In genomic region chr10:123838596-123839310, GRCh38 we compare ENCODE assay signal across 36 cellular contexts. TPM values are rescaled to one million over a fixed set of nuclear protein-coding genes. Genes with fewer than 3 reads are reported as not detected.
"Had no signal": no experiment of that assay in that cellular context is flagged by ENCODE, and none has a peak within 500 bp of the region (broad histone marks: within the 10 kb centered on the region; RNA-seq: fewer than 3 reads in every experiment).

No MANE protein-coding gene starts in this region.

- H3K79me2 ChIP-seq: hepatocyte had no signal

- DNase-seq: activated B cell treated with CpG ODN at 0.5 μM for 24 hours; activated CD4-positive, alpha-beta T cell treated with anti-CD3 and anti-CD28 coated beads for 48 hours; activated CD4-positive, alpha-beta T cell treated with anti-CD3 and anti-CD28 coated beads, Interleukin-2, amount 50 U/mL, for 1 hour; activated CD4-positive, alpha-beta T cell treated with anti-CD3 and anti-CD28 coated beads, Interleukin-2, amount 50 U/mL, for 48 hours; activated CD8-positive, alpha-beta memory T cell treated with anti-CD3 and anti-CD28 coated beads, Interleukin-2, amount 10 ng/mL, durations not matched to agents 7 days and 5 days; activated CD8-positive, alpha-beta memory T cell treated with anti-CD3 and anti-CD28 coated beads, Interleukin-2, amount 50 U/mL, for 4 hours; activated CD8-positive, alpha-beta T cell treated with anti-CD3 and anti-CD28 coated beads, Interleukin-2, amount 10 ng/mL, durations not matched to agents 7 days and 5 days; activated effector memory CD4-positive, alpha-beta T cell treated with anti-CD3 and anti-CD28 coated beads, Interleukin-2, amount 50 U/mL, for 16 hours; activated naive CD4-positive, alpha-beta T cell treated with anti-CD3 and anti-CD28 coated beads for 36 hours; activated naive CD8-positive, alpha-beta T cell treated with anti-CD3 and anti-CD28 coated beads for 36 hours; activated naive CD8-positive, alpha-beta T cell treated with anti-CD3 and anti-CD28 coated beads, Interleukin-2, amount 50 U/mL, for 24 hours; activated T-cell treated with anti-CD3 and anti-CD28 coated beads, Interleukin-2, amount 50 U/mL, for 1 hour; activated T-cell treated with anti-CD3 and anti-CD28 coated beads, Interleukin-2, amount 50 U/mL, for 48 hours; adrenal gland; amygdala; aorta; body of pancreas; caudate nucleus; effector CD8-positive, alpha-beta T cell; endodermal cell; esophagus squamous epithelium; foreskin melanocyte; heart right ventricle; T-helper 17 cell; T1000; WERI-Rb-1 had no signal

- H3K27me3 ChIP-seq: adrenal gland, body of pancreas, gastroesophageal sphincter, hepatocyte had no signal

- H2AFZ ChIP-seq: hepatocyte had no signal

- H3K4me3 ChIP-seq: adrenal gland, body of pancreas, esophagus squamous epithelium, gastroesophageal sphincter, heart right ventricle, hepatocyte had no signal

- H3K4me2 ChIP-seq: hepatocyte had no signal

- H3K4me1 Mint-ChIP-seq: activated B cell treated with CpG ODN at 0.5 μM for 24 hours; activated CD8-positive, alpha-beta memory T cell treated with anti-CD3 and anti-CD28 coated beads, Interleukin-2, amount 10 ng/mL, durations not matched to agents 7 days and 5 days; activated naive CD4-positive, alpha-beta T cell treated with anti-CD3 and anti-CD28 coated beads, Interleukin-2, amount 50 U/mL, for 24 hours; activated naive CD8-positive, alpha-beta T cell treated with anti-CD3 and anti-CD28 coated beads for 36 hours; activated naive CD8-positive, alpha-beta T cell treated with anti-CD3 and anti-CD28 coated beads, Interleukin-2, amount 50 U/mL, for 24 hours; endodermal cell; T-helper 17 cell had no signal

- H3K27ac ChIP-seq: adrenal gland, body of pancreas, esophagus squamous epithelium, heart right ventricle, hepatocyte, WERI-Rb-1 had no signal

- H3K4me3 Mint-ChIP-seq: activated B cell treated with CpG ODN at 0.5 μM for 24 hours; activated CD8-positive, alpha-beta memory T cell treated with anti-CD3 and anti-CD28 coated beads, Interleukin-2, amount 10 ng/mL, durations not matched to agents 7 days and 5 days; activated CD8-positive, alpha-beta T cell treated with anti-CD3 and anti-CD28 coated beads, Interleukin-2, amount 10 ng/mL, durations not matched to agents 7 days and 5 days; activated naive CD4-positive, alpha-beta T cell treated with anti-CD3 and anti-CD28 coated beads for 36 hours; activated naive CD4-positive, alpha-beta T cell treated with anti-CD3 and anti-CD28 coated beads, Interleukin-2, amount 50 U/mL, for 24 hours; activated naive CD8-positive, alpha-beta T cell treated with anti-CD3 and anti-CD28 coated beads for 36 hours; activated naive CD8-positive, alpha-beta T cell treated with anti-CD3 and anti-CD28 coated beads, Interleukin-2, amount 50 U/mL, for 24 hours; activated T-helper 1 cell treated with anti-CD3 and anti-CD28 coated beads, Interleukin-12 subunit alpha, Interleukin-12 subunit beta, Interleukin-2, Interleukin-4 antibody, amounts not matched to agents 30 ng/mL and 10 ng/mL and 1 ng/mL, durations not matched to agents 14 hours and 24 hours and 36 hours; endodermal cell; T-helper 17 cell; T-helper 2 cell treated with Interferon-gamma antibody and Interleukin-4, amounts not matched to agents 5 μg/mL and 100 μg/mL, for 36 hours had no signal

- ATAC-seq: activated CD4-positive, CD25-positive, alpha-beta regulatory T cell treated with anti-CD3 and anti-CD28 coated beads, Interleukin-2, amount 50 U/mL, for 24 hours; activated CD8-positive, alpha-beta memory T cell treated with anti-CD3 and anti-CD28 coated beads, Interleukin-2, amount 10 ng/mL, durations not matched to agents 7 days and 5 days; activated CD8-positive, alpha-beta T cell treated with anti-CD3 and anti-CD28 coated beads, Interleukin-2, amount 10 ng/mL, durations not matched to agents 7 days and 5 days; activated naive CD8-positive, alpha-beta T cell treated with anti-CD3 and anti-CD28 coated beads, Interleukin-2, amount 50 U/mL, for 24 hours; body of pancreas; gastroesophageal sphincter; heart right ventricle; T-helper 17 cell had no signal

- H3K36me3 ChIP-seq: adrenal gland, esophagus squamous epithelium, heart right ventricle, WERI-Rb-1 had no signal

- H3K27me3 Mint-ChIP-seq: activated CD8-positive, alpha-beta memory T cell treated with anti-CD3 and anti-CD28 coated beads, Interleukin-2, amount 10 ng/mL, durations not matched to agents 7 days and 5 days had no signal

- H3K9me3 Mint-ChIP-seq: activated B cell treated with CpG ODN at 0.5 μM for 24 hours; activated naive CD4-positive, alpha-beta T cell treated with anti-CD3 and anti-CD28 coated beads, Interleukin-2, amount 50 U/mL, for 24 hours; activated T-helper 1 cell treated with anti-CD3 and anti-CD28 coated beads, Interleukin-12 subunit alpha, Interleukin-12 subunit beta, Interleukin-2, Interleukin-4 antibody, amounts not matched to agents 30 ng/mL and 10 ng/mL and 1 ng/mL, durations not matched to agents 14 hours and 24 hours and 36 hours; activated T-helper 2 cell treated with anti-CD3 and anti-CD28 coated beads, Interferon-gamma antibody, Interleukin-2, Interleukin-4, amounts not matched to agents 10 μg/mL and 5 μg/mL and 100 μg/mL, durations not matched to agents 14 hours and 24 hours and 36 hours; endodermal cell; T-helper 2 cell treated with Interferon-gamma antibody and Interleukin-4, amounts not matched to agents 5 μg/mL and 100 μg/mL, for 36 hours had no signal

- H3K36me3 Mint-ChIP-seq: activated CD8-positive, alpha-beta memory T cell treated with anti-CD3 and anti-CD28 coated beads, Interleukin-2, amount 10 ng/mL, durations not matched to agents 7 days and 5 days; activated naive CD4-positive, alpha-beta T cell treated with anti-CD3 and anti-CD28 coated beads, Interleukin-2, amount 50 U/mL, for 24 hours; activated naive CD8-positive, alpha-beta T cell treated with anti-CD3 and anti-CD28 coated beads for 36 hours had no signal

- H3K9me3 ChIP-seq: adrenal gland, body of pancreas, esophagus squamous epithelium, gastroesophageal sphincter, heart right ventricle had no signal

- H3K4me1 ChIP-seq: adrenal gland, body of pancreas, esophagus squamous epithelium, heart right ventricle had no signal

- H3K27ac Mint-ChIP-seq: activated B cell treated with CpG ODN at 0.5 μM for 24 hours; activated CD8-positive, alpha-beta memory T cell treated with anti-CD3 and anti-CD28 coated beads, Interleukin-2, amount 10 ng/mL, durations not matched to agents 7 days and 5 days; activated CD8-positive, alpha-beta T cell treated with anti-CD3 and anti-CD28 coated beads, Interleukin-2, amount 10 ng/mL, durations not matched to agents 7 days and 5 days; activated naive CD4-positive, alpha-beta T cell treated with anti-CD3 and anti-CD28 coated beads for 36 hours; activated naive CD4-positive, alpha-beta T cell treated with anti-CD3 and anti-CD28 coated beads, Interleukin-2, amount 50 U/mL, for 24 hours; activated naive CD8-positive, alpha-beta T cell treated with anti-CD3 and anti-CD28 coated beads for 36 hours; activated naive CD8-positive, alpha-beta T cell treated with anti-CD3 and anti-CD28 coated beads, Interleukin-2, amount 50 U/mL, for 24 hours; activated T-helper 1 cell treated with anti-CD3 and anti-CD28 coated beads, Interleukin-12 subunit alpha, Interleukin-12 subunit beta, Interleukin-2, Interleukin-4 antibody, amounts not matched to agents 30 ng/mL and 10 ng/mL and 1 ng/mL, durations not matched to agents 14 hours and 24 hours and 36 hours; activated T-helper 2 cell treated with anti-CD3 and anti-CD28 coated beads, Interferon-gamma antibody, Interleukin-2, Interleukin-4, amounts not matched to agents 10 μg/mL and 5 μg/mL and 100 μg/mL, durations not matched to agents 14 hours and 24 hours and 36 hours; endodermal cell; T-helper 17 cell; T-helper 2 cell treated with Interferon-gamma antibody and Interleukin-4, amounts not matched to agents 5 μg/mL and 100 μg/mL, for 36 hours had no signal

RNA-seq across cellular contexts. Expression of gene CPXM2, which starts 52.9 kb away (rescaled TPM):
- total RNA-seq: activated B cell treated with CpG ODN at 0.5 μM for 24 hours; activated CD8-positive, alpha-beta memory T cell treated with anti-CD3 and anti-CD28 coated beads for 36 hours; activated CD8-positive, alpha-beta memory T cell treated with anti-CD3 and anti-CD28 coated beads, Interleukin-2, amount 10 ng/mL, durations not matched to agents 7 days and 5 days; activated CD8-positive, alpha-beta T cell treated with anti-CD3 and anti-CD28 coated beads, Interleukin-2, amount 10 ng/mL, durations not matched to agents 7 days and 5 days; activated naive CD4-positive, alpha-beta T cell treated with anti-CD3 and anti-CD28 coated beads for 36 hours; activated naive CD8-positive, alpha-beta T cell treated with anti-CD3 and anti-CD28 coated beads for 36 hours; activated T-helper 1 cell treated with anti-CD3 and anti-CD28 coated beads, Interleukin-12 subunit alpha, Interleukin-12 subunit beta, Interleukin-2, Interleukin-4 antibody, amounts not matched to agents 30 ng/mL and 10 ng/mL and 1 ng/mL, durations not matched to agents 14 hours and 24 hours and 36 hours; activated T-helper 2 cell treated with anti-CD3 and anti-CD28 coated beads, Interferon-gamma antibody, Interleukin-2, Interleukin-4, amounts not matched to agents 10 μg/mL and 5 μg/mL and 100 μg/mL, durations not matched to agents 14 hours and 24 hours and 36 hours; chondrocyte; fibroblast of villous mesenchyme had no signal
